Comparison of ENCODE assay signal across 16 cellular contexts in genomic region chr4:3010998-3011397, GRCh38. TPM values are rescaled to one million over a fixed set of nuclear protein-coding genes. Genes with fewer than 3 reads are reported as not detected.
A peak's percentile ranks its signal among the peaks of the same experiment; 100 is the strongest.
DNase-seq lines count a peak whose midpoint lies in the region; ATAC-seq and TF ChIP-seq lines count a peak whose summit lies in the region.
"Had no signal": no experiment of that assay in that cellular context is flagged by ENCODE, and none has a peak within 500 bp of the region (broad histone marks: within the 10 kb centered on the region; RNA-seq: fewer than 3 reads in every experiment).

No MANE protein-coding gene starts in this region.

- no peaks in the 10 kb centered on the region; the same call in 1 of the 2 replicates for H3K27me3 ChIP-seq in IMR-90 (ENCODE audit: control insufficient read depth, insufficient read depth, low read length)
- H3K27me3 ChIP-seq in upper lobe of right lung: no peaks in the 10 kb centered on the region

- CTCF ChIA-PET in IMR-90 (lab: Yijun Ruan, JAX): no interaction called here

- peak; percentile 78 for DNase-seq in IMR-90
- no peak for DNase-seq in chondrocyte (ENCODE audit: low spot score)
- DNase-seq in kidney glomerular epithelial cell (lab: John Stamatoyannopoulos, UW): peak; percentile 20
- DNase-seq in upper lobe of right lung: no peak
- DNase-seq in OCI-M2 (lab: John Stamatoyannopoulos, UW; ENCODE audit: unreplicated experiment): no peak
- no peak for DNase-seq in activated gamma-delta T cell treated with Interleukin-2 at 50 U/mL for 16 hours
- no peak for DNase-seq in GF-D8 (lab: John Stamatoyannopoulos, UW)
- no peak for DNase-seq in DMS53 (lab: John Stamatoyannopoulos, UW)
- DNase-seq: activated CD4-positive, alpha-beta T cell treated with anti-CD3 and anti-CD28 coated beads for 4 hours; activated effector memory CD4-positive, alpha-beta T cell treated with Interleukin-2 at 50 U/mL for 16 hours; H9; hypothalamus; substantia nigra had no signal

- H2BK20ac ChIP-seq in IMR-90 (ENCODE audit: low read depth, low read length): no peak overlapping the region

- no peaks in the 10 kb centered on the region for H3K9me3 ChIP-seq in IMR-90 (ENCODE audit: control insufficient read depth, insufficient read depth, low read length)
- no peaks in the 10 kb centered on the region for H3K9me3 ChIP-seq in upper lobe of right lung

- no TSS peak for BruUV-seq in IMR-90 (replicated peaks; lab: Mats Ljungman, UMichigan)

- H3K27me3 Mint-ChIP-seq in chondrocyte (ENCODE audit: low read depth): no peaks in the 10 kb centered on the region

- H2BK15ac ChIP-seq in IMR-90 (ENCODE audit: low read depth, low read length): no peak overlapping the region

- peaks cover 4% of the 10 kb centered on the region for H3K4me1 ChIP-seq in IMR-90 (ENCODE audit: control insufficient read depth, insufficient read depth, low read length)
- peaks cover 4% of the 10 kb centered on the region for H3K4me1 ChIP-seq in upper lobe of right lung

- H3K36me3 Mint-ChIP-seq in chondrocyte (ENCODE audit: low read depth): peaks cover 6% of the 10 kb centered on the region
- H3K36me3 Mint-ChIP-seq: mesothelial cell of epicardium had no signal

- H3K4ac ChIP-seq in IMR-90 (ENCODE audit: low read depth, low read length): no peak overlapping the region

- H3K9me3 Mint-ChIP-seq in chondrocyte (ENCODE audit: low read depth): no peaks in the 10 kb centered on the region
- H3K9me3 Mint-ChIP-seq: H9, mesothelial cell of epicardium had no signal

- H3K27ac ChIP-seq in IMR-90 (ENCODE audit: insufficient read depth, low read length) (no peak overlapping the region), upper lobe of right lung (peak overlapping the region; percentile 30)
- H3K27ac ChIP-seq: KMS-11 had no signal

- no peak overlapping the region for H2BK120ac ChIP-seq in IMR-90 (ENCODE audit: low read depth, low read length)

- no peak for TF ChIP-seq POLR2A in IMR-90 (IDR thresholded peaks at IDR 0.05; ENCODE audit: low read depth, low read length)

- POLR2A ChIA-PET in IMR-90 (lab: Charles Lee; ENCODE audit: unreplicated experiment): no interaction called here

- no peak overlapping the region for H3K18ac ChIP-seq in IMR-90 (ENCODE audit: low read depth, low read length)

- no peak overlapping the region for H2BK5ac ChIP-seq in IMR-90 (ENCODE audit: low read depth, low read length, poor library complexity, severe bottlenecking)

- H2AFZ ChIP-seq in IMR-90 (replicated peaks; ENCODE audit: low read length, poor library complexity): no peak overlapping the region

- H3K4me3 Mint-ChIP-seq in chondrocyte (ENCODE audit: unreplicated experiment): no peak overlapping the region
- H3K4me3 Mint-ChIP-seq: H9, mesothelial cell of epicardium had no signal

- no peak overlapping the region for H4K5ac ChIP-seq in IMR-90 (ENCODE audit: low read depth, low read length)

- no peaks in the 10 kb centered on the region for H3K79me1 ChIP-seq in IMR-90 (ENCODE audit: low read depth in 1 of 2, low read length in 2 of 2)

- H3K36me3 ChIP-seq in IMR-90 (ENCODE audit: control insufficient read depth, insufficient read depth, low read length) (no peaks in the 10 kb centered on the region), upper lobe of right lung (no peaks in the 10 kb centered on the region)

- H3K14ac ChIP-seq in IMR-90 (replicated peaks; ENCODE audit: low read depth, low read length): no peak overlapping the region

- H3K4me1 Mint-ChIP-seq in chondrocyte (ENCODE audit: low read depth): peaks cover 8% of the 10 kb centered on the region
- H3K4me1 Mint-ChIP-seq: mesothelial cell of epicardium had no signal

- dilution Hi-C loops in IMR-90 (cut with HindIII; ENCODE audit: low sequenced_read_pairs, unreplicated experiment): no loop called here

- no peak for TF ChIP-seq RAD21 in IMR-90 (IDR thresholded peaks at IDR 0.05; ENCODE audit: low read length)

- no peak overlapping the region for H4K91ac ChIP-seq in IMR-90 (ENCODE audit: insufficient read depth, low read depth, low read length)

- WGBS in IMR-90 (ENCODE audit: extremely low coverage in 2 of 2, insufficient read length in 1 of 2), 2 experiments: no CpG with 5 or more reads among the region's 5 CpGs

- no peaks in the 10 kb centered on the region for H4K20me1 ChIP-seq in IMR-90 (ENCODE audit: insufficient read depth, low read length)

- H4K8ac ChIP-seq in IMR-90 (ENCODE audit: low read depth in 2 of 2, low read length in 2 of 2): no peak overlapping the region

- H3K9ac ChIP-seq in IMR-90 (ENCODE audit: low read depth, low read length): no peak overlapping the region
- H3K9ac ChIP-seq: KMS-11 had no signal

- peak overlapping the region; percentile 45 for H3K27ac Mint-ChIP-seq in chondrocyte (ENCODE audit: unreplicated experiment)
- H3K27ac Mint-ChIP-seq: H9, mesothelial cell of epicardium had no signal

- no peak overlapping the region for H3K56ac ChIP-seq in IMR-90 (ENCODE audit: extremely low read depth, insufficient read depth, low read length)

- H3K4me3 ChIP-seq in IMR-90 (ENCODE audit: insufficient read depth, low read depth, low read length) (no peak overlapping the region), upper lobe of right lung (no peak overlapping the region)
- H3K4me3 ChIP-seq: coronary artery had no signal

- no peak overlapping the region for H3K23ac ChIP-seq in IMR-90 (ENCODE audit: low read depth, low read length)

- no peak overlapping the region for H2AK5ac ChIP-seq in IMR-90 (ENCODE audit: low read depth, low read length)

- in situ Hi-C loops in IMR-90 (cut with MboI; ENCODE audit: low sequenced_read_pairs): no loop called here

- intact Hi-C loops in IMR-90 (cut with micrococcal nuclease) (no loop called here), upper lobe of right lung (cut with DNase I) (no loop called here)

- ATAC-seq in IMR-90 (ENCODE audit: low read depth) (peak; percentile 89), upper lobe of right lung (no peak)

- peaks cover 6% of the 10 kb centered on the region; the same call in 1 of the 2 replicates for H3K9me1 ChIP-seq in IMR-90 (ENCODE audit: insufficient read depth, low read length)

- H2AK9ac ChIP-seq in IMR-90 (replicated peaks; ENCODE audit: low read depth, low read length, poor library complexity): no peak overlapping the region

- H3K4me2 ChIP-seq in IMR-90 (ENCODE audit: low read depth, low read length): peak overlapping the region; percentile 34; the same call in 1 of the 2 replicates
- H3K4me2 ChIP-seq: KMS-11 had no signal

- TF ChIP-seq CTCF in IMR-90 (conservative IDR thresholded peaks at IDR 0.05; ENCODE audit: low read depth, low read length) (no peak), chondrocyte (IDR thresholded peaks at IDR 0.05) (no peak), upper lobe of right lung (IDR thresholded peaks at IDR 0.05) (no peak)

TF ChIP-seq in IMR-90, 13 proteins besides CTCF, POLR2A, EP300 and RAD21:
- no peak for TF ChIP-seq RFX5 (IDR thresholded peaks at IDR 0.05; ENCODE audit: low read depth, low read length)
- no peak for TF ChIP-seq RCOR1 (IDR thresholded peaks at IDR 0.05; ENCODE audit: insufficient replicate concordance, low read length)
- TF ChIP-seq CEBPB (IDR thresholded peaks at IDR 0.05; ENCODE audit: low read depth, low read length): peak; percentile 86
- TF ChIP-seq FOS (IDR thresholded peaks at IDR 0.05; ENCODE audit: low read depth, low read length): peak; percentile 29; the same call in 1 of the 2 replicates
- no peak for TF ChIP-seq BHLHE40 (IDR thresholded peaks at IDR 0.05; ENCODE audit: low read depth, low read length)
- TF ChIP-seq USF2 (IDR thresholded peaks at IDR 0.05; ENCODE audit: low read depth, low read length): peak; percentile 18; the same call in 1 of the 2 replicates
- TF ChIP-seq SMC3 (IDR thresholded peaks at IDR 0.05; ENCODE audit: low read depth, low read length): no peak
- TF ChIP-seq MAFK (IDR thresholded peaks at IDR 0.05; ENCODE audit: low read depth, low read length): no peak
- no peak for TF ChIP-seq MAZ (IDR thresholded peaks at IDR 0.05; ENCODE audit: borderline replicate concordance, low read depth, low read length)
- TF ChIP-seq CHD1 (IDR thresholded peaks at IDR 0.05; ENCODE audit: low read depth, low read length): no peak
- TF ChIP-seq, protein P1, sequence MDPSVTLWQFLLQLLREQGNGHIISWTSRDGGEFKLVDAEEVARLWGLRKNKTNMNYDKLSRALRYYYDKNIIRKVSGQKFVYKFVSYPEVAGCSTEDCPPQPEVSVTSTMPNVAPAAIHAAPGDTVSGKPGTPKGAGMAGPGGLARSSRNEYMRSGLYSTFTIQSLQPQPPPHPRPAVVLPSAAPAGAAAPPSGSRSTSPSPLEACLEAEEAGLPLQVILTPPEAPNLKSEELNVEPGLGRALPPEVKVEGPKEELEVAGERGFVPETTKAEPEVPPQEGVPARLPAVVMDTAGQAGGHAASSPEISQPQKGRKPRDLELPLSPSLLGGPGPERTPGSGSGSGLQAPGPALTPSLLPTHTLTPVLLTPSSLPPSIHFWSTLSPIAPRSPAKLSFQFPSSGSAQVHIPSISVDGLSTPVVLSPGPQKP (IDR thresholded peaks at IDR 0.05; ENCODE audit: borderline replicate concordance, low read depth, low read length): no peak
- no peak for TF ChIP-seq MXI1 (IDR thresholded peaks at IDR 0.05; ENCODE audit: borderline replicate concordance, low read depth, low read length)
- TF ChIP-seq NFE2L2 (IDR thresholded peaks at IDR 0.05; ENCODE audit: low read depth, low read length): no peak
TF ChIP-seq in IMR-90: peak in this region for 3.

RNA-seq across cellular contexts. Expression of gene GRK4, which starts 47.6 kb away (rescaled TPM):
- total RNA-seq in IMR-90 (2012; rRNA removed): 1.6 and 1.7 TPM in 2 replicates
- polyA plus RNA-seq in IMR-90 (2012; rRNA removed): 2.1 and 2.2 TPM in 2 replicates
- polyA plus RNA-seq in IMR-90 (2012; cell fraction: cytosol; rRNA removed): 2.0 and 2.3 TPM in 2 replicates
- polyA plus RNA-seq in IMR-90 (2012; cell fraction: nucleus; rRNA removed; ENCODE audit: low replicate concordance): 1.1 and 1.6 TPM in 2 replicates
- total RNA-seq in chondrocyte: 12.0 to 13.4 TPM (median 12.8 TPM) in 3 replicates
- total RNA-seq in upper lobe of right lung: 8.0 TPM

RNA-seq across cellular contexts. Expression of gene NOP14, which starts 47.8 kb away (rescaled TPM):
- 10.9 and 19.2 TPM in 2 replicates for total RNA-seq in IMR-90 (2012; rRNA removed)
- polyA plus RNA-seq in IMR-90 (2012; rRNA removed): 11.3 and 12.6 TPM in 2 replicates
- polyA plus RNA-seq in IMR-90 (2012; cell fraction: cytosol; rRNA removed): 5.4 and 8.4 TPM in 2 replicates
- 6.7 and 10.4 TPM in 2 replicates for polyA plus RNA-seq in IMR-90 (2012; cell fraction: nucleus; rRNA removed; ENCODE audit: low replicate concordance)
- total RNA-seq in chondrocyte: 22.2 to 23.9 TPM (median 22.7 TPM) in 3 replicates
- total RNA-seq in upper lobe of right lung: 21.4 TPM

Comparison
In these comparisons a context has a peak if more than half of its experiments do, and no peak if none do; other contexts are left out.
1. DNase-seq: peak in IMR-90 (single experiment) and kidney glomerular epithelial cell (single experiment); none in chondrocyte (single experiment), upper lobe of right lung (single experiment), OCI-M2 (single experiment), activated gamma-delta T cell treated with Interleukin-2 at 50 U/mL for 16 hours (single experiment), GF-D8 (single experiment) and DMS53 (single experiment).